ENCODE assay signal across 1 cellular context in genomic region chr3:170496026-170496867, GRCh38.
TF ChIP-seq lines count a peak whose summit lies in the region.

No MANE protein-coding gene starts in this region.

TF ChIP-seq in GM23338, 12 proteins besides CTCF, POLR2A, EP300 and RAD21:
- TF ChIP-seq, protein P1, sequence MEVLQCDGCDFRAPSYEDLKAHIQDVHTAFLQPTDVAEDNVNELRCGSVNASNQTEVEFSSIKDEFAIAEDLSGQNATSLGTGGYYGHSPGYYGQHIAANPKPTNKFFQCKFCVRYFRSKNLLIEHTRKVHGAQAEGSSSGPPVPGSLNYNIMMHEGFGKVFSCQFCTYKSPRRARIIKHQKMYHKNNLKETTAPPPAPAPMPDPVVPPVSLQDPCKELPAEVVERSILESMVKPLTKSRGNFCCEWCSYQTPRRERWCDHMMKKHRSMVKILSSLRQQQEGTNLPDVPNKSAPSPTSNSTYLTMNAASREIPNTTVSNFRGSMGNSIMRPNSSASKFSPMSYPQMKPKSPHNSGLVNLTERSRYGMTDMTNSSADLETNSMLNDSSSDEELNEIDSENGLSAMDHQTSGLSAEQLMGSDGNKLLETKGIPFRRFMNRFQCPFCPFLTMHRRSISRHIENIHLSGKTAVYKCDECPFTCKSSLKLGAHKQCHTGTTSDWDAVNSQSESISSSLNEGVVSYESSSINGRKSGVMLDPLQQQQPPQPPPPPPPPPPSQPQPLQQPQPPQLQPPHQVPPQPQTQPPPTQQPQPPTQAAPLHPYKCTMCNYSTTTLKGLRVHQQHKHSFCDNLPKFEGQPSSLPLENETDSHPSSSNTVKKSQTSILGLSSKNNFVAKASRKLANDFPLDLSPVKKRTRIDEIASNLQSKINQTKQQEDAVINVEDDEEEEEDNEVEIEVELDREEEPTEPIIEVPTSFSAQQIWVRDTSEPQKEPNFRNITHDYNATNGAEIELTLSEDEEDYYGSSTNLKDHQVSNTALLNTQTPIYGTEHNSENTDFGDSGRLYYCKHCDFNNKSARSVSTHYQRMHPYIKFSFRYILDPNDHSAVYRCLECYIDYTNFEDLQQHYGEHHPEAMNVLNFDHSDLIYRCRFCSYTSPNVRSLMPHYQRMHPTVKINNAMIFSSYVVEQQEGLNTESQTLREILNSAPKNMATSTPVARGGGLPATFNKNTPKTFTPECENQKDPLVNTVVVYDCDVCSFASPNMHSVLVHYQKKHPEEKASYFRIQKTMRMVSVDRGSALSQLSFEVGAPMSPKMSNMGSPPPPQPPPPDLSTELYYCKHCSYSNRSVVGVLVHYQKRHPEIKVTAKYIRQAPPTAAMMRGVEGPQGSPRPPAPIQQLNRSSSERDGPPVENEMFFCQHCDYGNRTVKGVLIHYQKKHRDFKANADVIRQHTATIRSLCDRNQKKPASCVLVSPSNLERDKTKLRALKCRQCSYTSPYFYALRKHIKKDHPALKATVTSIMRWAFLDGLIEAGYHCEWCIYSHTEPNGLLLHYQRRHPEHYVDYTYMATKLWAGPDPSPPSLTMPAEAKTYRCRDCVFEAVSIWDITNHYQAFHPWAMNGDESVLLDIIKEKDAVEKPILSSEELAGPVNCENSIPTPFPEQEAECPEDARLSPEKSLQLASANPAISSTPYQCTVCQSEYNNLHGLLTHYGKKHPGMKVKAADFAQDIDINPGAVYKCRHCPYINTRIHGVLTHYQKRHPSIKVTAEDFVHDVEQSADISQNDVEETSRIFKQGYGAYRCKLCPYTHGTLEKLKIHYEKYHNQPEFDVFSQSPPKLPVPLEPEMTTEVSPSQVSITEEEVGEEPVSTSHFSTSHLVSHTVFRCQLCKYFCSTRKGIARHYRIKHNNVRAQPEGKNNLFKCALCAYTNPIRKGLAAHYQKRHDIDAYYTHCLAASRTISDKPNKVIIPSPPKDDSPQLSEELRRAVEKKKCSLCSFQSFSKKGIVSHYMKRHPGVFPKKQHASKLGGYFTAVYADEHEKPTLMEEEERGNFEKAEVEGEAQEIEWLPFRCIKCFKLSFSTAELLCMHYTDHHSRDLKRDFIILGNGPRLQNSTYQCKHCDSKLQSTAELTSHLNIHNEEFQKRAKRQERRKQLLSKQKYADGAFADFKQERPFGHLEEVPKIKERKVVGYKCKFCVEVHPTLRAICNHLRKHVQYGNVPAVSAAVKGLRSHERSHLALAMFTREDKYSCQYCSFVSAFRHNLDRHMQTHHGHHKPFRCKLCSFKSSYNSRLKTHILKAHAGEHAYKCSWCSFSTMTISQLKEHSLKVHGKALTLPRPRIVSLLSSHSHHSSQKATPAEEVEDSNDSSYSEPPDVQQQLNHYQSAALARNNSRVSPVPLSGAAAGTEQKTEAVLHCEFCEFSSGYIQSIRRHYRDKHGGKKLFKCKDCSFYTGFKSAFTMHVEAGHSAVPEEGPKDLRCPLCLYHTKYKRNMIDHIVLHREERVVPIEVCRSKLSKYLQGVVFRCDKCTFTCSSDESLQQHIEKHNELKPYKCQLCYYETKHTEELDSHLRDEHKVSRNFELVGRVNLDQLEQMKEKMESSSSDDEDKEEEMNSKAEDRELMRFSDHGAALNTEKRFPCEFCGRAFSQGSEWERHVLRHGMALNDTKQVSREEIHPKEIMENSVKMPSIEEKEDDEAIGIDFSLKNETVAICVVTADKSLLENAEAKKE (CRISPR knock-in tag; IDR thresholded peaks at IDR 0.05): no peak
- TF ChIP-seq, protein P2, sequence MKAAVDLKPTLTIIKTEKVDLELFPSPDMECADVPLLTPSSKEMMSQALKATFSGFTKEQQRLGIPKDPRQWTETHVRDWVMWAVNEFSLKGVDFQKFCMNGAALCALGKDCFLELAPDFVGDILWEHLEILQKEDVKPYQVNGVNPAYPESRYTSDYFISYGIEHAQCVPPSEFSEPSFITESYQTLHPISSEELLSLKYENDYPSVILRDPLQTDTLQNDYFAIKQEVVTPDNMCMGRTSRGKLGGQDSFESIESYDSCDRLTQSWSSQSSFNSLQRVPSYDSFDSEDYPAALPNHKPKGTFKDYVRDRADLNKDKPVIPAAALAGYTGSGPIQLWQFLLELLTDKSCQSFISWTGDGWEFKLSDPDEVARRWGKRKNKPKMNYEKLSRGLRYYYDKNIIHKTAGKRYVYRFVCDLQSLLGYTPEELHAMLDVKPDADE (IDR thresholded peaks at IDR 0.05): no peak
- TF ChIP-seq POLR2AphosphoS5 (IDR thresholded peaks at IDR 0.05; ENCODE audit: low read depth): no peak
- no peak for TF ChIP-seq CREB1 (CRISPR knock-in tag; IDR thresholded peaks at IDR 0.05; ENCODE audit: low read depth)
- TF ChIP-seq EZH2 (IDR thresholded peaks at IDR 0.05; ENCODE audit: low read depth, unreplicated experiment): no peak
- no peak for TF ChIP-seq ZNF331 (CRISPR knock-in tag; IDR thresholded peaks at IDR 0.05; ENCODE audit: low read depth)
- no peak for TF ChIP-seq REST (IDR thresholded peaks at IDR 0.05; ENCODE audit: unreplicated experiment)
- TF ChIP-seq JUNB (IDR thresholded peaks at IDR 0.05; ENCODE audit: unreplicated experiment): no peak
- TF ChIP-seq STAT1 (IDR thresholded peaks at IDR 0.05; ENCODE audit: unreplicated experiment): no peak
- TF ChIP-seq NANOG (IDR thresholded peaks at IDR 0.05; ENCODE audit: borderline replicate concordance): no peak
- TF ChIP-seq EZH2phosphoT487 (IDR thresholded peaks at IDR 0.05; ENCODE audit: unreplicated experiment): no peak
- TF ChIP-seq ZNF114 (CRISPR knock-in tag; IDR thresholded peaks at IDR 0.05): no peak
